Comparison of ENCODE assay signal across 25 cellular contexts in the genomic region with DNA sequence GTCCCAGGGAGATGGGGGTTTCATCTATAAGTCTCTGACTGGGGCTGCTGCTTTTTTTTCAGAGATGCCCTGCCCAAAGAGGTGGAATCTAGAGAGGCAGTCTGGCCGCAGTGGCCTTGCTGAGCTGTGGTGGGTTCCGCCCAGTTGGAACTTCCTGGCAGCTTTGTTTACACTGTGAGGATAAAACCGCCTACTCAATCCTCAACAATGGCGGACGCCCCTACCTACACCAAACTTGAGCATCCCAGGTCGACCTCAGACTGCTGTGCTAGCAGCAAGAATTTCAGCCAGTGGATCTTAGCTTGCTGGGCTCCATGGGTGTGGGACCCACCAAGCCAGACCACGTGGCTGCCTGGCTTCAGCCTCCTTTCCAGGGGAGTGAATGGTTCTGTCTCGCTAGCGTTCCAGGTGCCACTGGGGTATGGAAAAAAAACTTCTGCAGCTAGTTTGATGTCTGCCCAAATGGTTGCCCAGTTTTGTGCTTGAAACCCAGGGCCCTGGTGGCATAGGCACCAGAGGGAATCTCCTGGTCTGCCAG.
"Had no signal": no experiment of that assay in that cellular context is flagged by ENCODE, and none has a peak within 500 bp of the region (broad histone marks: within the 10 kb centered on the region; RNA-seq: fewer than 3 reads in every experiment).

No MANE protein-coding gene starts in this region.

- H3K36me3 ChIP-seq: colonic mucosa, esophagus muscularis mucosa, gastroesophageal sphincter, heart left ventricle, lower lobe of right lung, neutrophil, pancreas, right lobe of liver, thoracic aorta, tibial nerve, upper lobe of left lung had no signal

- H3K27ac Mint-ChIP-seq: dendritic cell treated with granulocyte-macrophage colony-stimulating factor and Interleukin-4, amounts not matched to agents 40 ng/mL and 50 ng/mL, for 4 days; natural killer cell; progenitor cell of endocrine pancreas had no signal

- H3K27ac ChIP-seq: colonic mucosa, esophagus muscularis mucosa, foreskin keratinocyte, gastroesophageal sphincter, heart left ventricle, hepatocyte, lower lobe of right lung, neutrophil, pancreas, right lobe of liver, thoracic aorta, tibial nerve, upper lobe of left lung had no signal

- H3K4me3 Mint-ChIP-seq: dendritic cell treated with granulocyte-macrophage colony-stimulating factor and Interleukin-4, amounts not matched to agents 40 ng/mL and 50 ng/mL, for 4 days; natural killer cell had no signal

- H3K4me3 ChIP-seq: colonic mucosa, esophagus muscularis mucosa, gastroesophageal sphincter, heart left ventricle, hepatocyte, lower lobe of right lung, pancreas, right lobe of liver, thoracic aorta, tibial nerve, upper lobe of left lung had no signal

- H3K4me1 Mint-ChIP-seq: natural killer cell had no signal

- DNase-seq: colonic mucosa; effector CD8-positive, alpha-beta T cell; foreskin keratinocyte; kidney glomerular epithelial cell; left ventricle myocardium superior; lower lobe of right lung; natural killer cell; pancreas; right lobe of liver; small intestine; stimulated activated CD4-positive, alpha-beta T cell treated with anti-CD3 and anti-CD28 coated beads, Interleukin-15, amount 100 ng/mL, for 24 hours; stimulated activated CD4-positive, alpha-beta T cell treated with anti-CD3 and anti-CD28 coated beads, Interleukin-4, amount 100 ng/mL, for 1 hour; stimulated activated CD8-positive, alpha-beta memory T cell treated with anti-CD3 and anti-CD28 coated beads, Interleukin-4, amount 100 ng/mL, for 48 hours; stimulated activated naive CD4-positive, alpha-beta T cell treated with Interleukin-2 at 50 U/mL for 16 hours; substantia nigra; upper lobe of left lung had no signal

- H3K4me2 ChIP-seq: hepatocyte had no signal

- H3K9me3 ChIP-seq: colonic mucosa, esophagus muscularis mucosa, gastroesophageal sphincter, neutrophil, pancreas, right lobe of liver, thoracic aorta, upper lobe of left lung had no signal

- H3K27me3 Mint-ChIP-seq: dendritic cell treated with granulocyte-macrophage colony-stimulating factor and Interleukin-4, amounts not matched to agents 40 ng/mL and 50 ng/mL, for 4 days; progenitor cell of endocrine pancreas had no signal

- H2AFZ ChIP-seq: hepatocyte had no signal

- H3K4me1 ChIP-seq: colonic mucosa, esophagus muscularis mucosa, foreskin keratinocyte, gastroesophageal sphincter, heart left ventricle, lower lobe of right lung, pancreas, right lobe of liver, tibial nerve, upper lobe of left lung had no signal

- H3K27me3 ChIP-seq: colonic mucosa, esophagus muscularis mucosa, foreskin keratinocyte, gastroesophageal sphincter, heart left ventricle, hepatocyte, neutrophil, pancreas, right lobe of liver, tibial nerve, upper lobe of left lung had no signal
